In genomic region chr4:51880016-51880915, GRCh38 we compare ENCODE assay signal across 1 cellular context.
A peak's percentile ranks its signal among the peaks of the same experiment; 100 is the strongest.
TF ChIP-seq lines count a peak whose summit lies in the region.

No MANE protein-coding gene starts in this region.

TF ChIP-seq in HepG2, 621 proteins besides CTCF, POLR2A, EP300 and RAD21 (continues in another document):
- TF ChIP-seq ZNF644 (CRISPR knock-in tag; IDR thresholded peaks at IDR 0.05; ENCODE audit: low read depth) (peak; percentile 48; the same call in 1 of the 2 replicates), ZFAT (CRISPR knock-in tag; conservative IDR thresholded peaks at IDR 0.05) (no peak), GFI1 (CRISPR knock-in tag; IDR thresholded peaks at IDR 0.05; ENCODE audit: borderline replicate concordance) (no peak), ESRRA (CRISPR knock-in tag; IDR thresholded peaks at IDR 0.05; ENCODE audit: low read depth) (no peak), HHEX (CRISPR knock-in tag; IDR thresholded peaks at IDR 0.05) (no peak), MIXL1 (CRISPR knock-in tag; IDR thresholded peaks at IDR 0.05) (peak; percentile 40; the same call in 1 of the 2 replicates), ZKSCAN5 (CRISPR knock-in tag; IDR thresholded peaks at IDR 0.05) (peak; percentile 93), SOX5 (CRISPR knock-in tag; IDR thresholded peaks at IDR 0.05; ENCODE audit: borderline replicate concordance) (no peak), SRSF9 (IDR thresholded peaks at IDR 0.05; ENCODE audit: borderline replicate concordance, insufficient read depth, low read depth, low read length, poor library complexity, severe bottlenecking) (no peak), DPF2 (CRISPR knock-in tag; IDR thresholded peaks at IDR 0.05; ENCODE audit: borderline replicate concordance, low read depth) (peak; percentile 55), ZNF709 (CRISPR knock-in tag; IDR thresholded peaks at IDR 0.05) (0 out of 2 replicates have a peak, but pooled peaks have one; percentile 24), ZNF772 (CRISPR knock-in tag; IDR thresholded peaks at IDR 0.05) (no peak), ZNF609 (CRISPR knock-in tag; IDR thresholded peaks at IDR 0.05; ENCODE audit: borderline replicate concordance) (0 out of 2 replicates have a peak, but pooled peaks have one; percentile 21), SMC3 (IDR thresholded peaks at IDR 0.05; ENCODE audit: low read length) (no peak), ASH2L (IDR thresholded peaks at IDR 0.05; ENCODE audit: insufficient read length, low read depth, low read length) (peak; percentile 100), KLF12 (CRISPR knock-in tag; IDR thresholded peaks at IDR 0.05; ENCODE audit: borderline replicate concordance) (no peak), U2AF1 (optimal IDR thresholded peaks at IDR 0.05; ENCODE audit: low read depth, low read length) (no peak), NFE2 (CRISPR knock-in tag; IDR thresholded peaks at IDR 0.05) (no peak), HNF4A (CRISPR knock-in tag; IDR thresholded peaks at IDR 0.05) (peak; percentile 89), ZNF703 (CRISPR knock-in tag; IDR thresholded peaks at IDR 0.05; ENCODE audit: borderline replicate concordance) (no peak), FOSL1 (CRISPR knock-in tag; IDR thresholded peaks at IDR 0.05; ENCODE audit: borderline replicate concordance) (peak; percentile 60; the same call in 1 of the 2 replicates), NCOA2 (CRISPR knock-in tag; IDR thresholded peaks at IDR 0.05) (0 out of 2 replicates have a peak, but pooled peaks have one; percentile 17), ZNF781 (CRISPR knock-in tag; IDR thresholded peaks at IDR 0.05; ENCODE audit: borderline replicate concordance, not compliant biosample characterization) (no peak), FOSL2 (CRISPR knock-in tag; IDR thresholded peaks at IDR 0.05) (peak; percentile 92), ZNF234 (CRISPR knock-in tag; conservative IDR thresholded peaks at IDR 0.05) (no peak), IRF1 (CRISPR knock-in tag; IDR thresholded peaks at IDR 0.05; ENCODE audit: low read depth) (no peak), ZNF574 (CRISPR knock-in tag; IDR thresholded peaks at IDR 0.05) (peak; percentile 44; the same call in 1 of the 2 replicates), ZNF460 (CRISPR knock-in tag; IDR thresholded peaks at IDR 0.05; ENCODE audit: borderline replicate concordance) (no peak; the same call in 1 of the 2 replicates), POLR2AphosphoS5 (IDR thresholded peaks at IDR 0.05; ENCODE audit: low read depth, low read length) (peak; percentile 73), DNMT3B (CRISPR knock-in tag; conservative IDR thresholded peaks at IDR 0.05) (no peak), GTF2F1 (IDR thresholded peaks at IDR 0.05; ENCODE audit: low read length) (no peak), MEIS1 (CRISPR knock-in tag; IDR thresholded peaks at IDR 0.05; ENCODE audit: borderline replicate concordance) (no peak), HIVEP1 (CRISPR knock-in tag; IDR thresholded peaks at IDR 0.05) (no peak), PLRG1 (conservative IDR thresholded peaks at IDR 0.05) (no peak), RXRA (CRISPR knock-in tag; IDR thresholded peaks at IDR 0.05) (0 out of 2 replicates have a peak, but pooled peaks have one; percentile 25), ARNTL (CRISPR knock-in tag; IDR thresholded peaks at IDR 0.05) (peak; percentile 61; the same call in 1 of the 2 replicates), PAF1 (CRISPR knock-in tag; IDR thresholded peaks at IDR 0.05) (no peak), ZBTB1 (CRISPR knock-in tag; IDR thresholded peaks at IDR 0.05; ENCODE audit: borderline replicate concordance) (no peak), STAG1 (CRISPR knock-in tag; IDR thresholded peaks at IDR 0.05) (no peak), SYNCRIP (IDR thresholded peaks at IDR 0.05; ENCODE audit: insufficient read depth, low read depth, low read length) (no peak), GABPB1 (CRISPR knock-in tag; IDR thresholded peaks at IDR 0.05) (no peak), ETV6 (CRISPR knock-in tag; conservative IDR thresholded peaks at IDR 0.05) (no peak), ELF4 (CRISPR knock-in tag; IDR thresholded peaks at IDR 0.05; ENCODE audit: borderline replicate concordance) (0 out of 2 replicates have a peak, but pooled peaks have one; percentile 52), ZNF235 (CRISPR knock-in tag; IDR thresholded peaks at IDR 0.05; ENCODE audit: borderline replicate concordance) (no peak), ZMYM4 (CRISPR knock-in tag; IDR thresholded peaks at IDR 0.05) (peak; percentile 62; the same call in 1 of the 2 replicates), EED (CRISPR knock-in tag; IDR thresholded peaks at IDR 0.05) (no peak), NR2C2 (CRISPR knock-in tag; IDR thresholded peaks at IDR 0.05; ENCODE audit: borderline replicate concordance) (no peak; the same call in 1 of the 2 replicates), RARA (CRISPR knock-in tag; IDR thresholded peaks at IDR 0.05) (peak; percentile 47; the same call in 1 of the 2 replicates), HNF4G (IDR thresholded peaks at IDR 0.05; ENCODE audit: borderline replicate concordance, low read depth, low read length) (peak; percentile 94), HNF4G (CRISPR knock-in tag; IDR thresholded peaks at IDR 0.05; ENCODE audit: borderline replicate concordance, low read depth) (peak; percentile 82; the same call in 1 of the 2 replicates), ZNF652 (CRISPR knock-in tag; IDR thresholded peaks at IDR 0.05; ENCODE audit: borderline replicate concordance, low read depth) (peak; percentile 69), ZSCAN20 (CRISPR knock-in tag; IDR thresholded peaks at IDR 0.05; ENCODE audit: borderline replicate concordance) (no peak)
- TF ChIP-seq, protein P1, sequence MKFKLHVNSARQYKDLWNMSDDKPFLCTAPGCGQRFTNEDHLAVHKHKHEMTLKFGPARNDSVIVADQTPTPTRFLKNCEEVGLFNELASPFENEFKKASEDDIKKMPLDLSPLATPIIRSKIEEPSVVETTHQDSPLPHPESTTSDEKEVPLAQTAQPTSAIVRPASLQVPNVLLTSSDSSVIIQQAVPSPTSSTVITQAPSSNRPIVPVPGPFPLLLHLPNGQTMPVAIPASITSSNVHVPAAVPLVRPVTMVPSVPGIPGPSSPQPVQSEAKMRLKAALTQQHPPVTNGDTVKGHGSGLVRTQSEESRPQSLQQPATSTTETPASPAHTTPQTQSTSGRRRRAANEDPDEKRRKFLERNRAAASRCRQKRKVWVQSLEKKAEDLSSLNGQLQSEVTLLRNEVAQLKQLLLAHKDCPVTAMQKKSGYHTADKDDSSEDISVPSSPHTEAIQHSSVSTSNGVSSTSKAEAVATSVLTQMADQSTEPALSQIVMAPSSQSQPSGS (CRISPR knock-in tag; IDR thresholded peaks at IDR 0.05): no peak; the same call in 1 of the 2 replicates
- TF ChIP-seq, protein P2, sequence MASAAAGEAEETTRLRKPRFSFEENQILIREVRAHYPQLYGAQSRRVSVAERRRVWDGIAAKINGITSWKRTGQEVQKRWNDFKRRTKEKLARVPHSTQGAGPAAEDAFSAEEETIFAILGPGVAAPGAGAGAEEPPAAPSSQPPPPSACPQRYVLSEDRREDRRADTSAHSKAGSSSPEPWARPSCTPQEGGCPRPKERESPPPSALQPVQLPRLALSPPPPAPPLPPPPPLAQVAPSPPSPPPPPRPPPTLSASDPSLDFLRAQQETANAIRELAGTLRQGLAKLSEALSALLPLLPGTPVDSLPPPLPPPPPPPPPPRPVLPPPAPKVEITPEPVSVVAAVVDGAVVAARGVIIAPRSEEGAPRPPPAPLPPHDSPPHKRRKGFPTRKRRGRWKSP (CRISPR knock-in tag; IDR thresholded peaks at IDR 0.05): no peak
- TF ChIP-seq, protein P3, sequence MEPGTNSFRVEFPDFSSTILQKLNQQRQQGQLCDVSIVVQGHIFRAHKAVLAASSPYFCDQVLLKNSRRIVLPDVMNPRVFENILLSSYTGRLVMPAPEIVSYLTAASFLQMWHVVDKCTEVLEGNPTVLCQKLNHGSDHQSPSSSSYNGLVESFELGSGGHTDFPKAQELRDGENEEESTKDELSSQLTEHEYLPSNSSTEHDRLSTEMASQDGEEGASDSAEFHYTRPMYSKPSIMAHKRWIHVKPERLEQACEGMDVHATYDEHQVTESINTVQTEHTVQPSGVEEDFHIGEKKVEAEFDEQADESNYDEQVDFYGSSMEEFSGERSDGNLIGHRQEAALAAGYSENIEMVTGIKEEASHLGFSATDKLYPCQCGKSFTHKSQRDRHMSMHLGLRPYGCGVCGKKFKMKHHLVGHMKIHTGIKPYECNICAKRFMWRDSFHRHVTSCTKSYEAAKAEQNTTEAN (CRISPR knock-in tag; conservative IDR thresholded peaks at IDR 0.05): 0 out of 2 replicates have a peak, but pooled peaks have one; percentile 40
- TF ChIP-seq, protein P4, sequence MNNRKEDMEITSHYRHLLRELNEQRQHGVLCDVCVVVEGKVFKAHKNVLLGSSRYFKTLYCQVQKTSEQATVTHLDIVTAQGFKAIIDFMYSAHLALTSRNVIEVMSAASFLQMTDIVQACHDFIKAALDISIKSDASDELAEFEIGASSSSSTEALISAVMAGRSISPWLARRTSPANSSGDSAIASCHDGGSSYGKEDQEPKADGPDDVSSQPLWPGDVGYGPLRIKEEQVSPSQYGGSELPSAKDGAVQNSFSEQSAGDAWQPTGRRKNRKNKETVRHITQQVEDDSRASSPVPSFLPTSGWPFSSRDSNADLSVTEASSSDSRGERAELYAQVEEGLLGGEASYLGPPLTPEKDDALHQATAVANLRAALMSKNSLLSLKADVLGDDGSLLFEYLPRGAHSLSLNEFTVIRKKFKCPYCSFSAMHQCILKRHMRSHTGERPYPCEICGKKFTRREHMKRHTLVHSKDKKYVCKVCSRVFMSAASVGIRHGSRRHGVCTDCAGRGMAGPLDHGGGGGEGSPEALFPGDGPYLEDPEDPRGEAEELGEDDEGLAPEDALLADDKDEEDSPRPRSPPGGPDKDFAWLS (CRISPR knock-in tag; IDR thresholded peaks at IDR 0.05; ENCODE audit: borderline replicate concordance): no peak
- TF ChIP-seq, protein P5, sequence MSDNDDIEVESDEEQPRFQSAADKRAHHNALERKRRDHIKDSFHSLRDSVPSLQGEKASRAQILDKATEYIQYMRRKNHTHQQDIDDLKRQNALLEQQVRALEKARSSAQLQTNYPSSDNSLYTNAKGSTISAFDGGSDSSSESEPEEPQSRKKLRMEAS (IDR thresholded peaks at IDR 0.05): peak; percentile 43
- TF ChIP-seq, protein P6, sequence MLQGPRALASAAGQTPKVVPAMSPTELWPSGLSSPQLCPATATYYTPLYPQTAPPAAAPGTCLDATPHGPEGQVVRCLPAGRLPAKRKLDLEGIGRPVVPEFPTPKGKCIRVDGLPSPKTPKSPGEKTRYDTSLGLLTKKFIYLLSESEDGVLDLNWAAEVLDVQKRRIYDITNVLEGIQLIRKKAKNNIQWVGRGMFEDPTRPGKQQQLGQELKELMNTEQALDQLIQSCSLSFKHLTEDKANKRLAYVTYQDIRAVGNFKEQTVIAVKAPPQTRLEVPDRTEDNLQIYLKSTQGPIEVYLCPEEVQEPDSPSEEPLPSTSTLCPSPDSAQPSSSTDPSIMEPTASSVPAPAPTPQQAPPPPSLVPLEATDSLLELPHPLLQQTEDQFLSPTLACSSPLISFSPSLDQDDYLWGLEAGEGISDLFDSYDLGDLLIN (CRISPR knock-in tag; IDR thresholded peaks at IDR 0.05; ENCODE audit: borderline replicate concordance): no peak
